In genomic region chr17:54951286-54951685, GRCh38 we compare ENCODE assay signal across 28 cellular contexts.
"Had no signal": no experiment of that assay in that cellular context is flagged by ENCODE, and none has a peak within 500 bp of the region (broad histone marks: within the 10 kb centered on the region; RNA-seq: fewer than 3 reads in every experiment).

No MANE protein-coding gene starts in this region.

- H3K27me3 ChIP-seq: colonic mucosa, dorsolateral prefrontal cortex, esophagus muscularis mucosa, esophagus squamous epithelium, foreskin keratinocyte, gastrocnemius medialis, gastroesophageal sphincter, heart left ventricle, heart right ventricle had no signal

- H3K36me3 ChIP-seq: colonic mucosa had no signal

- ATAC-seq: effector memory CD8-positive, alpha-beta T cell; esophagus mucosa; foreskin keratinocyte; gastrocnemius medialis; gastroesophageal sphincter; heart left ventricle; heart right ventricle had no signal

- H3K9me3 ChIP-seq: colonic mucosa, esophagus muscularis mucosa, esophagus squamous epithelium, gastrocnemius medialis, gastroesophageal sphincter, heart left ventricle, heart right ventricle had no signal

- H3K4me3 ChIP-seq: colonic mucosa, coronary artery, dorsolateral prefrontal cortex, esophagus muscularis mucosa, esophagus squamous epithelium, gastrocnemius medialis, gastroesophageal sphincter, heart left ventricle, heart right ventricle had no signal

- FAIRE-seq: colon, endometrium, endothelial cell of umbilical vein, frontal cortex had no signal

- DNase-seq: colonic mucosa; cortex of kidney; dermis blood vessel endothelial cell; dorsolateral prefrontal cortex; effector CD4-positive, alpha-beta T cell; effector CD8-positive, alpha-beta T cell; effector memory CD4-positive, alpha-beta T cell; effector memory CD8-positive, alpha-beta T cell; endodermal cell; erythroblast; esophagus squamous epithelium; foreskin fibroblast; foreskin keratinocyte; foreskin melanocyte; gastrocnemius medialis; glutamatergic neuron; head of caudate nucleus; heart left ventricle; heart right ventricle had no signal

- H3K4me1 ChIP-seq: colonic mucosa, esophagus muscularis mucosa, esophagus squamous epithelium, foreskin keratinocyte, gastroesophageal sphincter, heart left ventricle, heart right ventricle had no signal

- H3K27ac ChIP-seq: colonic mucosa, coronary artery, dorsolateral prefrontal cortex, epithelial cell of prostate, esophagus muscularis mucosa, esophagus squamous epithelium, foreskin keratinocyte, gastrocnemius medialis, gastroesophageal sphincter, heart left ventricle, heart right ventricle had no signal
